8 cellular contexts compared by ENCODE assay signal in genomic region chr20:41329435-41330342, GRCh38. TPM values are rescaled to one million over a fixed set of nuclear protein-coding genes. Genes with fewer than 3 reads are reported as not detected.
DNase-seq lines count a peak whose midpoint lies in the region; ATAC-seq and TF ChIP-seq lines count a peak whose summit lies in the region.

No MANE protein-coding gene starts in this region.

- no peak for TF ChIP-seq CTCF in NB4 (IDR thresholded peaks at IDR 0.05; ENCODE audit: low read depth, low read length)
- TF ChIP-seq CTCF in esophagus muscularis mucosa (IDR thresholded peaks at IDR 0.05), result no peak
- no peak for TF ChIP-seq CTCF in omental fat pad (IDR thresholded peaks at IDR 0.05)
- no peak for TF ChIP-seq CTCF in tibial artery (IDR thresholded peaks at IDR 0.05)

- H3K9me3 ChIP-seq in esophagus muscularis mucosa (no peaks in the 10 kb centered on the region), tibial artery (no peaks in the 10 kb centered on the region)

- peak overlapping the region; percentile 84 to 88 (median 86) for H3K27ac ChIP-seq in esophagus muscularis mucosa (replicated peaks in 1 of 4)
- peak overlapping the region; percentile 73 to 77 for H3K27ac ChIP-seq in tibial artery

- H3K4me1 ChIP-seq in esophagus muscularis mucosa (peaks cover 23 to 29% (median 25%) of the 10 kb centered on the region in 4 donors), tibial artery (peaks cover 0 to 21% (median 16%) of the 10 kb centered on the region in 4 donors)

- in situ Hi-C loops in ACHN (cut with HindIII; ENCODE audit: low pct_ligation_motif_present, low pct_unique_long_range_greater_than_20kb, low sequenced_read_pairs), result no loop called here

- 21% methylated on average over 14 of the region's 14 CpGs for WGBS in esophagus muscularis mucosa

- no peak for TF ChIP-seq EP300 in esophagus muscularis mucosa (IDR thresholded peaks at IDR 0.05)

- peak; percentile 97 for ATAC-seq in GM21360 (IDR thresholded peaks at IDR 0.05; ENCODE audit: unreplicated experiment)
- peak; percentile 92 for ATAC-seq in omental fat pad (ENCODE audit: low FRiP score)
- ATAC-seq in GM19035 (IDR thresholded peaks at IDR 0.05; ENCODE audit: unreplicated experiment), result no peak

- TF ChIP-seq POLR2A in NB4 (IDR thresholded peaks at IDR 0.05; ENCODE audit: extremely low read depth, insufficient read length) (no peak), esophagus muscularis mucosa (IDR thresholded peaks at IDR 0.05; ENCODE audit: low read depth) (no peak)

- H3K36me3 ChIP-seq in esophagus muscularis mucosa (no peaks in the 10 kb centered on the region), tibial artery (no peaks in the 10 kb centered on the region)

- DNase-seq in ACHN (peak; percentile 96), NB4 (ENCODE audit: low read depth) (peak; percentile 81), activated T-cell treated with anti-CD3 and anti-CD28 coated beads for 1 hour (ENCODE audit: low read depth) (peak; percentile 48), esophagus muscularis mucosa (ENCODE audit: extremely low spot score) (no peak), omental fat pad (ENCODE audit: low spot score) (peak; percentile 38), tibial artery (peak; percentile 92 to 94)

- intact Hi-C loops in esophagus muscularis mucosa (cut with DNase I) (loop anchor here (5.0 kb wide), 1 partner anchor 82 kb away; no protein-coding TSS in a partner anchor), tibial artery (cut with DNase I; ENCODE audit: low total_unique reads) (loop anchor here (5.0 kb wide), 1 partner anchor 82 kb away; no protein-coding TSS in a partner anchor)

- H3K4me3 ChIP-seq in NB4 (ENCODE audit: low read depth, low read length) (no peak overlapping the region), esophagus muscularis mucosa (peak overlapping the region in 2 of 4 donors; percentile 6 to 16), tibial artery (no peak overlapping the region)

- H3K27me3 ChIP-seq in esophagus muscularis mucosa, result no peaks in the 10 kb centered on the region
- no peaks in the 10 kb centered on the region for H3K27me3 ChIP-seq in tibial artery

RNA-seq across cellular contexts. Expression of gene LPIN3, which starts 10.9 kb away (rescaled TPM):
- total RNA-seq in esophagus muscularis mucosa, result 10 to 100 TPM in 2 of 4 donors, 1 to 10 TPM in 2; 7.6 to 19.8 (median 10.7) TPM
- total RNA-seq in omental fat pad, result 10 to 100 TPM; 17.2 to 51.2 (median 34.2) TPM

RNA-seq across cellular contexts. Expression of gene ZHX3, which starts 12.2 kb away (rescaled TPM):
- 100 to 1,000 TPM in 3 of 4 donors, 10 to 100 TPM in 1; 89.3 to 173 (median 156) TPM for total RNA-seq in esophagus muscularis mucosa
- total RNA-seq in omental fat pad, result 10 to 100 TPM; 22.6 to 54.5 (median 45.0) TPM

RNA-seq across cellular contexts. Expression of gene EMILIN3, which starts 36.9 kb away (rescaled TPM):
- total RNA-seq in esophagus muscularis mucosa (1 to 10 TPM in 3 of 4 donors, under 1 TPM in 1; 0.83 to 5.6 (median 4.5) TPM), omental fat pad (under 1 TPM in 3 of 4 donors, not detected in 1; 0.12 to 0.37 (median 0.13) TPM)
